In the genomic region with DNA sequence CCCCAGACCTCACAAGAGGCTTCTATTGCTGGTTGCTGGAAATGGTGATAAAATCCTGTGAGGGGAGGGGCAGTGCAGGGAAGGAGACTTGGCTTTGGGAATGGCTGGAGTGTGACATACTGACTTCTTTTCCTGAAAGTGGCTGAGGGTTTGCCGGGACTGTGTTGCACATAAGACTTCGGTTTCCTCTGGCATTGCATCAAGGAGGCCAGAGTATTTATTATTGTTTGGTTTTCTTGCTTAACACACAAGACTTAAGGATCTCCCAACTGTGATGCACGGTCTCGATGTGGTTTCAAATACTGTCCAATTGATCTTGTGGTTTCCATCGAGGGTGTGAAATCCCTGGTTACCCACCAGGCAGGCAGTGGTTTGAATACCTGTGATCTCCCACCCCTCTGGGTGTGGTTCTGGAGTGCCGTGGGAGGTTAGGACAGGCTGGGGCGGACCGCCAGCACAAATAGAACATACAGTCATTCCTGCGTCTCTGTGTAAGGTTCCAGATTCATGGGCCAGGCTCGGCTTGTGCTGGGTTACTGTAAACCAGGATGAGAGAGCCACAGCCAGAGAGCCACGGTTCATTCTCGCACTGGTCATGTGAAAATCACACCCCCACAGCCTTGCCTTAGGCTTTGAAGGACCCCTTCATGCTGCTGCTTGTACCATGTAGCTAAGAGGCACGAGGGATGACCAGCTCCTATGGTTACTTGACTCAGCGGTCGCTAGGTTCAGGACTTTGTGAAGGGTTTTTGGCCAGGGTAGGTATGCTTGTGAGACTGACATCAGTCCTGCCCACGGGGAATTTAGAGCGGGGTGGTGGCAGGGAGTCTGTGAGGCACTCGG, we compare ENCODE assay signal across 8 cellular contexts. TPM values are rescaled to one million over a fixed set of nuclear protein-coding genes. Genes with fewer than 3 reads are reported as not detected.
DNase-seq lines count a peak whose midpoint lies in the region; ATAC-seq, FAIRE-seq and TF ChIP-seq lines count a peak whose summit lies in the region.

No MANE protein-coding gene starts in this region.

- H3K9me3 Mint-ChIP-seq in HFFc6: no peaks in the 10 kb centered on the region

- peaks cover 6% of the 10 kb centered on the region; the same call in 1 of the 2 replicates for H3K36me3 Mint-ChIP-seq in HFFc6 (ENCODE audit: low read depth)

- no peak for DNase-seq in HFFc6
- DNase-seq in bronchial epithelial cell (ENCODE audit: low read depth): peak; percentile 88
- peak; percentile 26 to 64 for DNase-seq in left colon
- no peak for DNase-seq in spleen
- no peak for DNase-seq in NCI-H128 (lab: John Stamatoyannopoulos, UW; ENCODE audit: unreplicated experiment)
- no peak for DNase-seq in DMS 273 (lab: John Stamatoyannopoulos, UW; ENCODE audit: unreplicated experiment)

- intact Hi-C loops in left colon (cut with DNase I, micrococcal nuclease): no loop called here
- intact Hi-C loops in spleen (cut with DNase I; ENCODE audit: low total_unique reads): no loop called here

- peak overlapping the region; percentile 49; the same call in 1 of the 2 replicates for H3K4me3 Mint-ChIP-seq in HFFc6

- no peaks in the 10 kb centered on the region for H3K9me3 ChIP-seq in spleen

- no peak for TF ChIP-seq POLR2A in spleen (IDR thresholded peaks at IDR 0.05)

- H3K36me3 ChIP-seq in bronchial epithelial cell (ENCODE audit: control insufficient read depth, insufficient read depth, low read length): peaks cover 2% of the 10 kb centered on the region
- peaks cover 0 to 24% (median 0%) of the 10 kb centered on the region in 6 donors for H3K36me3 ChIP-seq in spleen

- H3K4me3 ChIP-seq in bronchial epithelial cell (ENCODE audit: low read depth, low read length) (no peak overlapping the region), spleen (no peak overlapping the region)

- H3K27me3 Mint-ChIP-seq in HFFc6 (ENCODE audit: insufficient read depth): peaks cover 2% of the 10 kb centered on the region

- WGBS in spleen, 5 donors: 54 to 80% (median 59%) methylated on average over 17 to 18 of the region's 18 CpGs

- peak overlapping the region in 7 of 8 donors; percentile 48 to 85 (median 69) for H3K27ac ChIP-seq in spleen

- TF ChIP-seq CTCF in HFFc6 (IDR thresholded peaks at IDR 0.05): no peak
- TF ChIP-seq CTCF in bronchial epithelial cell (IDR thresholded peaks at IDR 0.05; ENCODE audit: insufficient read depth, low read length, severe bottlenecking): no peak
- TF ChIP-seq CTCF in spleen (IDR thresholded peaks at IDR 0.05 in 8 of 11, conservative IDR thresholded peaks at IDR 0.05 in 3 of 11): no peak

- H3K27me3 ChIP-seq in bronchial epithelial cell (ENCODE audit: control insufficient read depth, insufficient read depth, low read length): no peaks in the 10 kb centered on the region
- H3K27me3 ChIP-seq in spleen (replicated peaks in 1 of 7): no peaks in the 10 kb centered on the region

- peak overlapping the region; percentile 28; the same call in 1 of the 2 replicates for H3K27ac Mint-ChIP-seq in HFFc6

- no peak for FAIRE-seq in bronchial epithelial cell (lab: Jason Lieb, UNC)

- peaks cover 17 to 98% (median 77%) of the 10 kb centered on the region in 6 donors for H3K4me1 ChIP-seq in spleen

- H3K4me1 Mint-ChIP-seq in HFFc6 (ENCODE audit: low read depth): peaks cover 67% of the 10 kb centered on the region

- ATAC-seq in left colon (peak; percentile 34), HG02623 (IDR thresholded peaks at IDR 0.05; ENCODE audit: unreplicated experiment) (no peak), GM18502 (IDR thresholded peaks at IDR 0.05; ENCODE audit: poor library complexity, unreplicated experiment) (no peak)

RNA-seq across cellular contexts. Expression of a gene that starts 39.2 kb away (rescaled TPM):
- total RNA-seq in HFFc6 (2021; fragmentation: NEBNext Ultra II Directional; extraction: Animal tissue kit (Norgen Biotek cat#: 25700)): 10 to 100 TPM; 34.9 to 40.7 (median 38.6) TPM
- total RNA-seq in bronchial epithelial cell (26.1 and 36.4 TPM in 2 replicates), left colon (10 to 100 TPM; 37.8 to 47.8 TPM), spleen (100 to 1,000 TPM in 2 of 7 donors, 10 to 100 TPM in 5; 38.6 to 149 (median 55.4) TPM)
- 10 to 100 TPM; 15.9 to 24.1 (median 16.1) TPM for polyA plus RNA-seq in spleen

RNA-seq across cellular contexts. Expression of a gene that starts 54.3 kb away (rescaled TPM):
- total RNA-seq in HFFc6 (2021; fragmentation: NEBNext Ultra II Directional; extraction: Animal tissue kit (Norgen Biotek cat#: 25700)): not detected
- total RNA-seq in bronchial epithelial cell: not detected in 2 replicates
- total RNA-seq in left colon: not detected
- 1 to 10 TPM in 1 of 7 donors, not detected in 6; 1.0 TPM for total RNA-seq in spleen
- polyA plus RNA-seq in spleen: under 1 TPM in 2 of 3 donors, not detected in 1; 0.20 to 0.30 TPM

Comparison
In these comparisons a context has a peak if more than half of its experiments do, and no peak if none do; other contexts are left out.
1. DNase-seq: peak in bronchial epithelial cell (single experiment) and left colon (2 of 2); none in HFFc6 (single experiment), spleen (single experiment), NCI-H128 (single experiment) and DMS 273 (single experiment).